In genomic region chr21:44946254-44947041, GRCh38 we compare ENCODE assay signal across 1 cellular context.
A peak's percentile ranks its signal among the peaks of the same experiment; 100 is the strongest.
TF ChIP-seq lines count a peak whose summit lies in the region.

No MANE protein-coding gene starts in this region.

TF ChIP-seq in K562, 482 proteins besides CTCF, POLR2A, EP300 and RAD21:
- TF ChIP-seq RBFOX2 (IDR thresholded peaks at IDR 0.05; ENCODE audit: low read depth, low read length) (peak; percentile 47; the same call in 1 of the 2 replicates), SRSF3 (IDR thresholded peaks at IDR 0.05; ENCODE audit: insufficient read depth, low read length) (no peak), ZNF586 (CRISPR knock-in tag; conservative IDR thresholded peaks at IDR 0.05) (no peak)
TF ChIP-seq in K562: peak in this region for 1.
